Comparison of ENCODE assay signal across 8 cellular contexts in genomic region chr1:108831225-108831624, GRCh38. TPM values are rescaled to one million over a fixed set of nuclear protein-coding genes. Genes with fewer than 3 reads are reported as not detected.
DNase-seq lines count a peak whose midpoint lies in the region; ATAC-seq and TF ChIP-seq lines count a peak whose summit lies in the region.

No MANE protein-coding gene starts in this region.

- DNase-seq in HS-5 (ENCODE audit: low read depth) (peak; percentile 71), brain microvascular endothelial cell (peak; percentile 65), immature natural killer cell (peak; percentile 4 to 16 (median 10)), substantia nigra (lab: John Stamatoyannopoulos, UW) (no peak), activated gamma-delta T cell treated with Interleukin-2 at 50 U/mL for 16 hours (no peak), cortex of kidney (lab: John Stamatoyannopoulos, UW) (no peak)
- no peak for DNase-seq in activated CD8-positive, alpha-beta T cell treated with anti-CD3 and anti-CD28 coated beads, Interleukin-2, amount 10 ng/mL, durations not matched to agents 7 days and 5 days
- DNase-seq in activated naive CD8-positive, alpha-beta T cell treated with anti-CD3 and anti-CD28 coated beads for 36 hours, result no peak

- no peak for ATAC-seq in activated CD8-positive, alpha-beta T cell treated with anti-CD3 and anti-CD28 coated beads, Interleukin-2, amount 10 ng/mL, durations not matched to agents 7 days and 5 days

- peak overlapping the region in 2 of 6 donors; percentile 5 to 71 for H3K27ac Mint-ChIP-seq in immature natural killer cell
- H3K27ac Mint-ChIP-seq in activated CD8-positive, alpha-beta T cell treated with anti-CD3 and anti-CD28 coated beads, Interleukin-2, amount 10 ng/mL, durations not matched to agents 7 days and 5 days, result no peak overlapping the region
- no peak overlapping the region for H3K27ac Mint-ChIP-seq in activated naive CD8-positive, alpha-beta T cell treated with anti-CD3 and anti-CD28 coated beads for 36 hours

- no peaks in the 10 kb centered on the region for H3K36me3 Mint-ChIP-seq in immature natural killer cell
- no peaks in the 10 kb centered on the region for H3K36me3 Mint-ChIP-seq in activated CD8-positive, alpha-beta T cell treated with anti-CD3 and anti-CD28 coated beads, Interleukin-2, amount 10 ng/mL, durations not matched to agents 7 days and 5 days (ENCODE audit: low read depth)
- no peaks in the 10 kb centered on the region for H3K36me3 Mint-ChIP-seq in activated naive CD8-positive, alpha-beta T cell treated with anti-CD3 and anti-CD28 coated beads for 36 hours

- H3K27me3 Mint-ChIP-seq in immature natural killer cell (ENCODE audit: low read depth in 3 of 3), result peaks cover 0 to 4% (median 0%) of the 10 kb centered on the region in 3 donors
- H3K27me3 Mint-ChIP-seq in activated CD8-positive, alpha-beta T cell treated with anti-CD3 and anti-CD28 coated beads, Interleukin-2, amount 10 ng/mL, durations not matched to agents 7 days and 5 days (ENCODE audit: low read depth), result no peaks in the 10 kb centered on the region
- H3K27me3 Mint-ChIP-seq in activated naive CD8-positive, alpha-beta T cell treated with anti-CD3 and anti-CD28 coated beads for 36 hours, result no peaks in the 10 kb centered on the region

- no peaks in the 10 kb centered on the region for H3K36me3 ChIP-seq in brain microvascular endothelial cell (replicated peaks)

- peaks cover 0 to 4% (median 0%) of the 10 kb centered on the region in 6 donors for H3K9me3 Mint-ChIP-seq in immature natural killer cell
- no peaks in the 10 kb centered on the region for H3K9me3 Mint-ChIP-seq in activated CD8-positive, alpha-beta T cell treated with anti-CD3 and anti-CD28 coated beads, Interleukin-2, amount 10 ng/mL, durations not matched to agents 7 days and 5 days (ENCODE audit: insufficient read depth)
- H3K9me3 Mint-ChIP-seq in activated naive CD8-positive, alpha-beta T cell treated with anti-CD3 and anti-CD28 coated beads for 36 hours, result no peaks in the 10 kb centered on the region

- H3K4me1 Mint-ChIP-seq in immature natural killer cell, result peaks cover 8 to 15% of the 10 kb centered on the region in 2 donors
- H3K4me1 Mint-ChIP-seq in activated CD8-positive, alpha-beta T cell treated with anti-CD3 and anti-CD28 coated beads, Interleukin-2, amount 10 ng/mL, durations not matched to agents 7 days and 5 days (ENCODE audit: low read depth), result peaks cover 11% of the 10 kb centered on the region
- peaks cover 3% of the 10 kb centered on the region for H3K4me1 Mint-ChIP-seq in activated naive CD8-positive, alpha-beta T cell treated with anti-CD3 and anti-CD28 coated beads for 36 hours

- TF ChIP-seq CTCF in brain microvascular endothelial cell (IDR thresholded peaks at IDR 0.05; ENCODE audit: low read depth, low read length, missing control alignments), result no peak

- CTCF ChIA-PET in activated CD8-positive, alpha-beta T cell treated with anti-CD3 and anti-CD28 coated beads, Interleukin-2, amount 10 ng/mL, durations not matched to agents 7 days and 5 days (lab: Charles Lee), result interaction anchor here (1.2 to 10.5 kb wide), 4 partner anchors 21 to 75 kb away, joined by 3 to 186 read pairs (median 4); no protein-coding TSS in a partner anchor

- no peaks in the 10 kb centered on the region for H3K27me3 ChIP-seq in brain microvascular endothelial cell (replicated peaks)

- H3K4me3 ChIP-seq in brain microvascular endothelial cell (ENCODE audit: low read depth, low read length), result no peak overlapping the region

- H3K27ac ChIP-seq in brain microvascular endothelial cell (peak overlapping the region; percentile 96), substantia nigra (ENCODE audit: low read depth, low read length, poor library complexity, severe bottlenecking) (peak overlapping the region; percentile 86)

- in situ Hi-C loops in brain microvascular endothelial cell (cut with HindIII; ENCODE audit: low pct_ligation_motif_present, low sequenced_read_pairs), result no loop called here

- POLR2A ChIA-PET in activated CD8-positive, alpha-beta T cell treated with anti-CD3 and anti-CD28 coated beads, Interleukin-2, amount 10 ng/mL, durations not matched to agents 7 days and 5 days (lab: Charles Lee), result interaction anchor here (0.6 kb wide), 1 partner anchor 197 kb away, joined by 3 read pairs; no protein-coding TSS in a partner anchor

- H3K4me3 Mint-ChIP-seq in immature natural killer cell, result no peak overlapping the region
- H3K4me3 Mint-ChIP-seq in activated CD8-positive, alpha-beta T cell treated with anti-CD3 and anti-CD28 coated beads, Interleukin-2, amount 10 ng/mL, durations not matched to agents 7 days and 5 days, result no peak overlapping the region
- no peak overlapping the region for H3K4me3 Mint-ChIP-seq in activated naive CD8-positive, alpha-beta T cell treated with anti-CD3 and anti-CD28 coated beads for 36 hours

RNA-seq across cellular contexts. Expression of gene AKNAD1, which starts 25.7 kb away (rescaled TPM):
- polyA plus RNA-seq in immature natural killer cell, result not detected
- not detected for total RNA-seq in activated CD8-positive, alpha-beta T cell treated with anti-CD3 and anti-CD28 coated beads, Interleukin-2, amount 10 ng/mL, durations not matched to agents 7 days and 5 days
- not detected for total RNA-seq in activated naive CD8-positive, alpha-beta T cell treated with anti-CD3 and anti-CD28 coated beads for 36 hours

RNA-seq across cellular contexts. Expression of gene GPSM2, which starts 45.6 kb away (rescaled TPM):
- polyA plus RNA-seq in immature natural killer cell, result 1 to 10 TPM in 1 of 3 donors, under 1 TPM in 2; 0.53 to 1.0 (median 0.67) TPM
- 10 to 100 TPM; 40.7 to 44.9 TPM for total RNA-seq in activated CD8-positive, alpha-beta T cell treated with anti-CD3 and anti-CD28 coated beads, Interleukin-2, amount 10 ng/mL, durations not matched to agents 7 days and 5 days
- total RNA-seq in activated naive CD8-positive, alpha-beta T cell treated with anti-CD3 and anti-CD28 coated beads for 36 hours, result 1 to 10 TPM; 4.8 to 6.3 TPM

Comparison
In these comparisons a context has a peak if more than half of its experiments do, and no peak if none do; other contexts are left out.
1. DNase-seq: peak in HS-5 (single experiment), brain microvascular endothelial cell (single experiment) and immature natural killer cell (3 of 3); none in substantia nigra (0 of 49), activated gamma-delta T cell treated with Interleukin-2 at 50 U/mL for 16 hours (single experiment), cortex of kidney (single experiment), activated CD8-positive, alpha-beta T cell treated with anti-CD3 and anti-CD28 coated beads, Interleukin-2, amount 10 ng/mL, durations not matched to agents 7 days and 5 days (single experiment) and activated naive CD8-positive, alpha-beta T cell treated with anti-CD3 and anti-CD28 coated beads for 36 hours (single experiment).
2. RNA of gene GPSM2, which starts 45.6 kb away (total RNA-seq): 40.7 to 44.9 TPM in activated CD8-positive, alpha-beta T cell treated with anti-CD3 and anti-CD28 coated beads, Interleukin-2, amount 10 ng/mL, durations not matched to agents 7 days and 5 days; 4.8 to 6.3 TPM in activated naive CD8-positive, alpha-beta T cell treated with anti-CD3 and anti-CD28 coated beads for 36 hours; every median in the first group is over 4 times any median in the second.